Comparison of ENCODE assay signal across 9 cellular contexts in genomic region chr1:83692524-83693336, GRCh38.
DNase-seq lines count a peak whose midpoint lies in the region; ATAC-seq and TF ChIP-seq lines count a peak whose summit lies in the region.
"Had no signal": no experiment of that assay in that cellular context is flagged by ENCODE, and none has a peak within 500 bp of the region (broad histone marks: within the 10 kb centered on the region; RNA-seq: fewer than 3 reads in every experiment).

No MANE protein-coding gene starts in this region.

- H3K27ac Mint-ChIP-seq in GM23338, result peak overlapping the region; percentile 96

- peak; percentile 1 to 5 for TF ChIP-seq RAD21 in liver (IDR thresholded peaks at IDR 0.05)

- H3K9me3 Mint-ChIP-seq in GM23338, result peaks cover 13% of the 10 kb centered on the region

- no peak for TF ChIP-seq POLR2A in testis (IDR thresholded peaks at IDR 0.05)

- no peaks in the 10 kb centered on the region; the same call in 1 of the 2 replicates for H3F3A ChIP-seq in GM23338 (replicated peaks; ENCODE audit: low read depth)

- H3K27me3 Mint-ChIP-seq in GM23338 (ENCODE audit: insufficient read depth, low read depth, poor library complexity), result peaks cover 11% of the 10 kb centered on the region

- no peaks in the 10 kb centered on the region for H4K20me1 ChIP-seq in GM23338 (replicated peaks; ENCODE audit: insufficient read depth)

- H3K4me1 ChIP-seq in GM23338 (ENCODE audit: insufficient read depth) (peaks cover 57% of the 10 kb centered on the region), liver (ENCODE audit: control insufficient read depth in 4 of 4, insufficient read depth in 4 of 4, low read length in 3 of 4) (peaks cover 0 to 10% (median 8%) of the 10 kb centered on the region in 4 donors), testis (no peaks in the 10 kb centered on the region)

- WGBS in liver, result 5% methylated on average over 12 of the region's 12 CpGs
- 22 to 27% methylated on average over 12 of the region's 12 CpGs for WGBS in testis, 2 donors

- peaks cover 5% of the 10 kb centered on the region; the same call in 1 of the 2 replicates for H3K9me2 ChIP-seq in GM23338 (ENCODE audit: insufficient read depth)

- H3K27ac ChIP-seq in GM23338 (ENCODE audit: low read depth), result peak overlapping the region; percentile 96
- H3K27ac ChIP-seq in liver (ENCODE audit: low read depth in 1 of 2, low read length in 2 of 2), result peak overlapping the region; percentile 31 to 58
- H3K27ac ChIP-seq in testis, result no peak overlapping the region
- H3K27ac ChIP-seq: neutrophil had no signal

- peaks cover 69% of the 10 kb centered on the region for H3K4me1 Mint-ChIP-seq in GM23338

- peak overlapping the region; percentile 23 to 79 for H3K9ac ChIP-seq in liver (ENCODE audit: low read depth in 1 of 2, low read length in 2 of 2)

- H3K4me3 Mint-ChIP-seq in GM23338, result peak overlapping the region; percentile 57

- H3K9me3 ChIP-seq in liver (ENCODE audit: control insufficient read depth in 4 of 4, low read length in 3 of 4) (no peaks in the 10 kb centered on the region), testis (no peaks in the 10 kb centered on the region)
- H3K9me3 ChIP-seq: neutrophil had no signal

- H3K4me3 ChIP-seq in GM23338 (peak overlapping the region; percentile 29), liver (ENCODE audit: low read depth in 1 of 3, low read length in 3 of 3) (peak overlapping the region; percentile 28 to 58 (median 45)), testis (peak overlapping the region in 1 of 2 donors; percentile 21)

- ATAC-seq in GM23338, result peak; percentile 87
- ATAC-seq in GM21737 (IDR thresholded peaks at IDR 0.05; ENCODE audit: unreplicated experiment), result no peak

- intact Hi-C loops in testis (cut with DNase I; ENCODE audit: low total_unique reads), result no loop called here

- peak overlapping the region; percentile 60 for H3K4me2 ChIP-seq in GM23338

- no peaks in the 10 kb centered on the region for H3K79me2 ChIP-seq in GM23338 (replicated peaks; ENCODE audit: insufficient read depth)

- peak overlapping the region; percentile 15; the same call in 1 of the 2 replicates for H2AFZ ChIP-seq in GM23338

- peaks cover 20% of the 10 kb centered on the region for H3K36me3 Mint-ChIP-seq in GM23338 (ENCODE audit: low read depth)

- H3K27me3 ChIP-seq in GM23338 (ENCODE audit: insufficient read depth) (no peaks in the 10 kb centered on the region), liver (ENCODE audit: control insufficient read depth in 4 of 4, insufficient read depth in 4 of 4, low read length in 3 of 4) (no peaks in the 10 kb centered on the region), testis (no peaks in the 10 kb centered on the region)

- DNase-seq in Daoy (ENCODE audit: low read depth) (peak; percentile 45), GM23338 (ENCODE audit: low spot score) (peak; percentile 81), NCI-H2227 treated with DMSO at 0.1 percent for 48 hours (lab: John Stamatoyannopoulos, UW) (peak; percentile 92), brain pericyte (ENCODE audit: low read depth, low spot score) (peak; percentile 10), testis (peak; percentile 13), amniotic stem cell (lab: John Stamatoyannopoulos, UW) (no peak)

- H3K36me3 ChIP-seq in GM23338 (ENCODE audit: insufficient read depth) (0 out of 2 replicates have a peak, but pooled peaks cover 3% of the 10 kb centered on the region), liver (ENCODE audit: control insufficient read depth in 4 of 4, insufficient read depth in 3 of 4, low read depth in 1 of 4, low read length in 3 of 4) (no peaks in the 10 kb centered on the region), testis (ENCODE audit: low read depth, missing control alignments) (no peaks in the 10 kb centered on the region)
- H3K36me3 ChIP-seq: neutrophil had no signal

- no peak for TF ChIP-seq CTCF in GM23338 (conservative IDR thresholded peaks at IDR 0.05; ENCODE audit: low read depth in 2 of 2)
- TF ChIP-seq CTCF in liver (IDR thresholded peaks at IDR 0.05; ENCODE audit: low read depth, low read length, missing input control), result no peak
- TF ChIP-seq CTCF in testis (IDR thresholded peaks at IDR 0.05), result no peak

TF ChIP-seq in GM23338, 12 proteins besides CTCF, POLR2A, EP300 and RAD21 (continues in another document):
- peak; percentile 34; the same call in 1 of the 2 replicates for TF ChIP-seq POLR2AphosphoS5 (IDR thresholded peaks at IDR 0.05; ENCODE audit: low read depth)

TF ChIP-seq in liver, 16 proteins besides CTCF, POLR2A, EP300 and RAD21:
- TF ChIP-seq GABPA (IDR thresholded peaks at IDR 0.05 in 1 of 2, conservative IDR thresholded peaks at IDR 0.05 in 1 of 2), result no peak
- TF ChIP-seq MAX (IDR thresholded peaks at IDR 0.05), result no peak
- no peak for TF ChIP-seq FOXA1 (IDR thresholded peaks at IDR 0.05)
- no peak for TF ChIP-seq NR2F2 (IDR thresholded peaks at IDR 0.05)
- TF ChIP-seq JUND (IDR thresholded peaks at IDR 0.05), result no peak
- no peak for TF ChIP-seq ATF3 (IDR thresholded peaks at IDR 0.05)
- TF ChIP-seq SP1 (IDR thresholded peaks at IDR 0.05), result peak; percentile 46
- TF ChIP-seq RXRA (IDR thresholded peaks at IDR 0.05), result no peak
- TF ChIP-seq HNF4A (conservative IDR thresholded peaks at IDR 0.05), result peak in 1 of 2 donors; percentile 20
- no peak for TF ChIP-seq FOXA2 (IDR thresholded peaks at IDR 0.05)
- TF ChIP-seq REST (IDR thresholded peaks at IDR 0.05), result peak; percentile 21
- no peak for TF ChIP-seq ZBTB33 (IDR thresholded peaks at IDR 0.05)
- no peak for TF ChIP-seq EGR1 (IDR thresholded peaks at IDR 0.05; ENCODE audit: low read depth in 2 of 2)
- TF ChIP-seq HNF4G (IDR thresholded peaks at IDR 0.05), result no peak
- TF ChIP-seq YY1 (IDR thresholded peaks at IDR 0.05), result no peak
- TF ChIP-seq TAF1 (conservative IDR thresholded peaks at IDR 0.05), result peak; percentile 36

Comparison
In these comparisons a context has a peak if more than half of its experiments do, and no peak if none do; other contexts are left out.
1. H3K27ac ChIP-seq: peak in GM23338 (single experiment) and liver (2 of 2); none in testis (0 of 2).